In genomic region chr15:83283813-83284562, GRCh38 we compare ENCODE assay signal across 8 cellular contexts. TPM values are rescaled to one million over a fixed set of nuclear protein-coding genes. Genes with fewer than 3 reads are reported as not detected.
A peak's percentile ranks its signal among the peaks of the same experiment; 100 is the strongest.
DNase-seq lines count a peak whose midpoint lies in the region; FAIRE-seq and TF ChIP-seq lines count a peak whose summit lies in the region.

No MANE protein-coding gene starts in this region.

- TF ChIP-seq CTCF in bronchial epithelial cell (IDR thresholded peaks at IDR 0.05; ENCODE audit: insufficient read depth, low read length, severe bottlenecking) (no peak), tibial nerve (IDR thresholded peaks at IDR 0.05) (no peak)

- POLR2A ChIA-PET in activated CD4-positive, alpha-beta memory T cell treated with anti-CD3 and anti-CD28 coated beads for 36 hours (lab: Charles Lee) = no interaction called here
- POLR2A ChIA-PET in activated CD4-positive, alpha-beta memory T cell treated with anti-CD3 and anti-CD28 coated beads, Interleukin-2, amount 10 ng/mL, durations not matched to agents 7 days and 5 days (lab: Charles Lee) = interaction anchor here (1.1 kb wide), 1 partner anchor 15 kb away, joined by 3 read pairs; no protein-coding TSS in a partner anchor

- CTCF ChIA-PET in activated CD4-positive, alpha-beta memory T cell treated with anti-CD3 and anti-CD28 coated beads for 36 hours (lab: Charles Lee) = no interaction called here
- CTCF ChIA-PET in activated CD4-positive, alpha-beta memory T cell treated with anti-CD3 and anti-CD28 coated beads, Interleukin-2, amount 10 ng/mL, durations not matched to agents 7 days and 5 days (lab: Charles Lee) = no interaction called here

- WGBS in tibial nerve, 2 donors = 7% methylated on average over 34 to 71 of the region's 81 CpGs

- no peaks in the 10 kb centered on the region for H3K9me3 ChIP-seq in tibial nerve

- no peak for TF ChIP-seq EP300 in tibial nerve (IDR thresholded peaks at IDR 0.05)

- peaks cover 0 to 22% (median 7%) of the 10 kb centered on the region in 4 donors for H3K4me1 ChIP-seq in tibial nerve

- no peak overlapping the region for H3K27ac Mint-ChIP-seq in activated CD4-positive, alpha-beta memory T cell treated with anti-CD3 and anti-CD28 coated beads for 36 hours
- no peak overlapping the region for H3K27ac Mint-ChIP-seq in activated CD4-positive, alpha-beta memory T cell treated with anti-CD3 and anti-CD28 coated beads, Interleukin-2, amount 10 ng/mL, durations not matched to agents 7 days and 5 days

- H3K4me3 Mint-ChIP-seq in activated CD4-positive, alpha-beta memory T cell treated with anti-CD3 and anti-CD28 coated beads for 36 hours = peak overlapping the region; percentile 46
- H3K4me3 Mint-ChIP-seq in activated CD4-positive, alpha-beta memory T cell treated with anti-CD3 and anti-CD28 coated beads, Interleukin-2, amount 10 ng/mL, durations not matched to agents 7 days and 5 days = no peak overlapping the region

- no peak for DNase-seq in activated CD4-positive, alpha-beta memory T cell treated with anti-CD3 and anti-CD28 coated beads for 36 hours
- DNase-seq in activated CD4-positive, alpha-beta memory T cell treated with anti-CD3 and anti-CD28 coated beads, Interleukin-2, amount 10 ng/mL, durations not matched to agents 7 days and 5 days = no peak
- DNase-seq in bronchial epithelial cell (ENCODE audit: low read depth) (no peak), kidney tubule cell (ENCODE audit: low spot score) (peak; percentile 29), tibial nerve (ENCODE audit: low spot score in 2 of 2) (no peak), CD1c-positive myeloid dendritic cell (ENCODE audit: extremely low spot score) (no peak), NK-92 (lab: John Stamatoyannopoulos, UW; ENCODE audit: unreplicated experiment) (no peak)
- no peak for DNase-seq in central memory CD4-positive, alpha-beta T cell

- H3K27ac ChIP-seq in tibial nerve = no peak overlapping the region

- peak overlapping the region; percentile 73 for H3K4me3 ChIP-seq in bronchial epithelial cell (ENCODE audit: low read depth, low read length)
- H3K4me3 ChIP-seq in tibial nerve = peak overlapping the region; percentile 1 to 50 (median 16)

- no peak for TF ChIP-seq POLR2A in tibial nerve (IDR thresholded peaks at IDR 0.05)

- intact Hi-C loops in activated CD4-positive, alpha-beta memory T cell treated with anti-CD3 and anti-CD28 coated beads for 36 hours (cut with micrococcal nuclease) = no loop called here

- H3K4me1 Mint-ChIP-seq in activated CD4-positive, alpha-beta memory T cell treated with anti-CD3 and anti-CD28 coated beads for 36 hours (ENCODE audit: low read depth) = peaks cover 10% of the 10 kb centered on the region
- H3K4me1 Mint-ChIP-seq in activated CD4-positive, alpha-beta memory T cell treated with anti-CD3 and anti-CD28 coated beads, Interleukin-2, amount 10 ng/mL, durations not matched to agents 7 days and 5 days = peaks cover 3% of the 10 kb centered on the region

- peaks cover 4% of the 10 kb centered on the region for H3K36me3 ChIP-seq in bronchial epithelial cell (ENCODE audit: control insufficient read depth, insufficient read depth, low read length)
- no peaks in the 10 kb centered on the region for H3K36me3 ChIP-seq in tibial nerve

- H3K27me3 ChIP-seq in bronchial epithelial cell (ENCODE audit: control insufficient read depth, insufficient read depth, low read length) (no peaks in the 10 kb centered on the region), tibial nerve (peaks cover 0 to 77% of the 10 kb centered on the region in 2 donors)

- no peak for FAIRE-seq in bronchial epithelial cell (lab: Jason Lieb, UNC)

- H3K9me3 Mint-ChIP-seq in activated CD4-positive, alpha-beta memory T cell treated with anti-CD3 and anti-CD28 coated beads for 36 hours = no peaks in the 10 kb centered on the region
- no peaks in the 10 kb centered on the region for H3K9me3 Mint-ChIP-seq in activated CD4-positive, alpha-beta memory T cell treated with anti-CD3 and anti-CD28 coated beads, Interleukin-2, amount 10 ng/mL, durations not matched to agents 7 days and 5 days

- H3K27me3 Mint-ChIP-seq in activated CD4-positive, alpha-beta memory T cell treated with anti-CD3 and anti-CD28 coated beads for 36 hours = peaks cover 56% of the 10 kb centered on the region
- H3K27me3 Mint-ChIP-seq in activated CD4-positive, alpha-beta memory T cell treated with anti-CD3 and anti-CD28 coated beads, Interleukin-2, amount 10 ng/mL, durations not matched to agents 7 days and 5 days = peaks cover 72% of the 10 kb centered on the region

- no peaks in the 10 kb centered on the region for H3K36me3 Mint-ChIP-seq in activated CD4-positive, alpha-beta memory T cell treated with anti-CD3 and anti-CD28 coated beads for 36 hours
- no peaks in the 10 kb centered on the region for H3K36me3 Mint-ChIP-seq in activated CD4-positive, alpha-beta memory T cell treated with anti-CD3 and anti-CD28 coated beads, Interleukin-2, amount 10 ng/mL, durations not matched to agents 7 days and 5 days (ENCODE audit: low read depth)

RNA-seq across cellular contexts. Expression of gene BNC1, which starts 0.5 kb away (rescaled TPM):
- total RNA-seq in activated CD4-positive, alpha-beta memory T cell treated with anti-CD3 and anti-CD28 coated beads for 36 hours = not detected
- not detected for total RNA-seq in activated CD4-positive, alpha-beta memory T cell treated with anti-CD3 and anti-CD28 coated beads, Interleukin-2, amount 10 ng/mL, durations not matched to agents 7 days and 5 days
- total RNA-seq in bronchial epithelial cell (37.6 and 74.2 TPM in 2 replicates), tibial nerve (1 to 10 TPM in 1 of 4 donors, under 1 TPM in 2, not detected in 1; under 0.01 to 1.4 (median 0.21) TPM)

Comparison
In these comparisons a context has a peak if more than half of its experiments do, and no peak if none do; other contexts are left out.
1. RNA of gene BNC1, which starts 0.5 kb away (total RNA-seq): 37.6 to 74.2 TPM in bronchial epithelial cell; under 0.01 to 1.4 TPM in tibial nerve, not detected in activated CD4-positive, alpha-beta memory T cell treated with anti-CD3 and anti-CD28 coated beads for 36 hours and not detected in activated CD4-positive, alpha-beta memory T cell treated with anti-CD3 and anti-CD28 coated beads, Interleukin-2, amount 10 ng/mL, durations not matched to agents 7 days and 5 days; every median in the first group is over 10 times any median in the second.